Comparison of ENCODE assay signal across 8 cellular contexts in genomic region chr2:153163055-153163454, GRCh38.
DNase-seq lines count a peak whose midpoint lies in the region; ATAC-seq, FAIRE-seq and TF ChIP-seq lines count a peak whose summit lies in the region.

No MANE protein-coding gene starts in this region.

- H3K27me3 Mint-ChIP-seq in effector memory CD8-positive, alpha-beta T cell: no peaks in the 10 kb centered on the region

- H3K79me2 ChIP-seq in osteoblast (ENCODE audit: insufficient read depth, low read length): no peaks in the 10 kb centered on the region

- POLR2A ChIA-PET in A549 (lab: Yijun Ruan, JAX): no interaction called here

- H3K4me2 ChIP-seq in A549: no peak overlapping the region
- no peak overlapping the region for H3K4me2 ChIP-seq in osteoblast (ENCODE audit: insufficient read depth, low read length)

- TF ChIP-seq EP300 in A549 (IDR thresholded peaks at IDR 0.05): no peak

- peak in 1 of 2 experiments; percentile 56 for DNase-seq in A549 (ENCODE audit: low read depth in 1 of 2, low spot score in 1 of 2)
- peak; percentile 48 for DNase-seq in NCI-H2081 treated with DMSO at 0.1 percent for 48 hours (lab: John Stamatoyannopoulos, UW)
- DNase-seq in bronchial epithelial cell (ENCODE audit: low read depth): peak; percentile 35
- DNase-seq in osteoblast (ENCODE audit: insufficient read length, low spot score, missing footprints): peak; percentile 23
- no peak for DNase-seq in effector memory CD8-positive, alpha-beta T cell

- H3K36me3 ChIP-seq in bronchial epithelial cell (ENCODE audit: control insufficient read depth, insufficient read depth, low read length): no peaks in the 10 kb centered on the region
- no peaks in the 10 kb centered on the region for H3K36me3 ChIP-seq in osteoblast (ENCODE audit: insufficient read depth, low read length)

- no peaks in the 10 kb centered on the region for H3K27me3 ChIP-seq in bronchial epithelial cell (ENCODE audit: control insufficient read depth, insufficient read depth, low read length)
- H3K27me3 ChIP-seq in osteoblast (ENCODE audit: insufficient read depth, low read length): no peaks in the 10 kb centered on the region

- no peak for TF ChIP-seq POLR2A in A549 (IDR thresholded peaks at IDR 0.05; ENCODE audit: low read length)

- peak; percentile 53 to 56; a peak in 4 of 5 replicates for TF ChIP-seq RAD21 in A549 (conservative IDR thresholded peaks at IDR 0.05 in 1 of 2, IDR thresholded peaks at IDR 0.05 in 1 of 2)

- no peaks in the 10 kb centered on the region for H4K20me1 ChIP-seq in osteoblast (ENCODE audit: insufficient read depth, low read length)

- CTCF ChIA-PET in A549 (lab: Yijun Ruan, JAX): interaction anchor here (1.0 kb wide), 1 partner anchor 1212 kb away, joined by 3 read pairs; no protein-coding TSS in a partner anchor

- no peak overlapping the region for H3K27ac ChIP-seq in A549
- H3K27ac ChIP-seq in osteoblast (ENCODE audit: low read depth, low read length): no peak overlapping the region

- no peaks in the 10 kb centered on the region for H3K36me3 Mint-ChIP-seq in effector memory CD8-positive, alpha-beta T cell (ENCODE audit: insufficient read depth)

- FAIRE-seq in A549 (lab: Jason Lieb, UNC): no peak
- no peak for FAIRE-seq in bronchial epithelial cell (lab: Jason Lieb, UNC)

- no peaks in the 10 kb centered on the region for H3K4me1 ChIP-seq in A549
- no peaks in the 10 kb centered on the region for H3K4me1 ChIP-seq in osteoblast (ENCODE audit: insufficient read depth, low read length)

- H3K9me3 ChIP-seq in A549 (no peaks in the 10 kb centered on the region), osteoblast (ENCODE audit: low read depth, low read length) (no peaks in the 10 kb centered on the region)

- TF ChIP-seq CTCF in A549 (IDR thresholded peaks at IDR 0.05) (peak; percentile 32), bronchial epithelial cell (IDR thresholded peaks at IDR 0.05; ENCODE audit: insufficient read depth, low read length, severe bottlenecking) (peak; percentile 58), osteoblast (IDR thresholded peaks at IDR 0.05; ENCODE audit: extremely low read depth, low read depth, low read length) (no peak)

- WGBS in A549 (ENCODE audit: missing lambda C conversion rate): 12% methylated on average over 2 of the region's 2 CpGs

- H3K4me3 Mint-ChIP-seq in effector memory CD8-positive, alpha-beta T cell: no peak overlapping the region

- H3K4me1 Mint-ChIP-seq in effector memory CD8-positive, alpha-beta T cell (ENCODE audit: low read depth in 2 of 2): no peaks in the 10 kb centered on the region

- no peak overlapping the region for H2AFZ ChIP-seq in osteoblast (ENCODE audit: low read length)

- no peak overlapping the region for H3K4me3 ChIP-seq in A549
- no peak overlapping the region for H3K4me3 ChIP-seq in bronchial epithelial cell (ENCODE audit: low read depth, low read length)
- H3K4me3 ChIP-seq in osteoblast (ENCODE audit: insufficient read depth, low read length): no peak overlapping the region

- peak; percentile 50 to 78; a peak in 2 of 6 replicates for ATAC-seq in A549
- ATAC-seq in GM21390 (IDR thresholded peaks at IDR 0.05; ENCODE audit: unreplicated experiment): peak; percentile 57
- ATAC-seq in effector memory CD8-positive, alpha-beta T cell (replicated peaks): no peak
- no peak for ATAC-seq in GM21447 (IDR thresholded peaks at IDR 0.05; ENCODE audit: unreplicated experiment)
- no peak for ATAC-seq in GM21515 (IDR thresholded peaks at IDR 0.05; ENCODE audit: unreplicated experiment)

- H3K27ac Mint-ChIP-seq in effector memory CD8-positive, alpha-beta T cell: no peak overlapping the region

- no peaks in the 10 kb centered on the region for H3K9me3 Mint-ChIP-seq in effector memory CD8-positive, alpha-beta T cell

TF ChIP-seq in A549, 52 proteins besides CTCF, POLR2A, EP300 and RAD21:
- TF ChIP-seq MYC (IDR thresholded peaks at IDR 0.05; ENCODE audit: borderline replicate concordance, low read length): no peak
- TF ChIP-seq SMC3 (IDR thresholded peaks at IDR 0.05): peak; percentile 53; the same call in 2 of the 3 replicates

Comparison
In these comparisons a context has a peak if more than half of its experiments do, and no peak if none do; other contexts are left out.
1. ATAC-seq: peak in A549 (2 of 2) and GM21390 (single experiment); none in effector memory CD8-positive, alpha-beta T cell (single experiment), GM21447 (single experiment) and GM21515 (single experiment).
2. DNase-seq: peak in NCI-H2081 treated with DMSO at 0.1 percent for 48 hours (single experiment), bronchial epithelial cell (single experiment) and osteoblast (single experiment); none in effector memory CD8-positive, alpha-beta T cell (0 of 3).